ENCODE assay signal across 7 cellular contexts in genomic region chr6:285902-286301, GRCh38. TPM values are rescaled to one million over a fixed set of nuclear protein-coding genes. Genes with fewer than 3 reads are reported as not detected.
A peak's percentile ranks its signal among the peaks of the same experiment; 100 is the strongest.
DNase-seq lines count a peak whose midpoint lies in the region; ATAC-seq and TF ChIP-seq lines count a peak whose summit lies in the region.
"Not testable (repeated sequence)": the region's sequence is repeated elsewhere in the genome, so short reads cannot be mapped to it uniquely, and the experiment has no call there.

No MANE protein-coding gene starts in this region.

- H3K9me3 Mint-ChIP-seq in CD4-positive, CD25-positive, alpha-beta regulatory T cell; activated CD4-positive, alpha-beta T cell treated with anti-CD3 and anti-CD28 coated beads, Interleukin-2, amount 10 ng/mL, durations not matched to agents 24 days and 14 days; activated naive CD8-positive, alpha-beta T cell treated with anti-CD3 and anti-CD28 coated beads for 36 hours; naive thymus-derived CD8-positive, alpha-beta T cell; stimulated activated naive B cell treated with anti-CD40 and anti-IgM and Interleukin-4, amounts not matched to agents 10 μg/mL and 1 μg/mL and 100 μg/mL, for 72 hours: not testable (repeated sequence)

- not testable (repeated sequence) for H3K27me3 Mint-ChIP-seq in CD4-positive, CD25-positive, alpha-beta regulatory T cell; activated CD4-positive, alpha-beta T cell treated with anti-CD3 and anti-CD28 coated beads, Interleukin-2, amount 10 ng/mL, durations not matched to agents 24 days and 14 days; activated naive CD8-positive, alpha-beta T cell treated with anti-CD3 and anti-CD28 coated beads for 36 hours; naive thymus-derived CD8-positive, alpha-beta T cell; stimulated activated naive B cell treated with anti-CD40 and anti-IgM and Interleukin-4, amounts not matched to agents 10 μg/mL and 1 μg/mL and 100 μg/mL, for 72 hours

- H3K27ac Mint-ChIP-seq in CD4-positive, CD25-positive, alpha-beta regulatory T cell = peak overlapping the region; percentile 21 to 66 (median 37)
- H3K27ac Mint-ChIP-seq in activated CD4-positive, alpha-beta T cell treated with anti-CD3 and anti-CD28 coated beads, Interleukin-2, amount 10 ng/mL, durations not matched to agents 24 days and 14 days = not testable (repeated sequence)
- peak overlapping the region; percentile 22 for H3K27ac Mint-ChIP-seq in activated naive CD8-positive, alpha-beta T cell treated with anti-CD3 and anti-CD28 coated beads for 36 hours
- peak overlapping the region in 7 of 10 donors; percentile 0 to 80 (median 25) for H3K27ac Mint-ChIP-seq in naive thymus-derived CD8-positive, alpha-beta T cell
- peak overlapping the region; percentile 69 for H3K27ac Mint-ChIP-seq in stimulated activated naive B cell treated with anti-CD40 and anti-IgM and Interleukin-4, amounts not matched to agents 10 μg/mL and 1 μg/mL and 100 μg/mL, for 72 hours

- peaks cover 31% of the 10 kb centered on the region for H3K4me1 ChIP-seq in CD4-positive, CD25-positive, alpha-beta regulatory T cell (ENCODE audit: control insufficient read depth, insufficient read depth, low read length, poor library complexity, severe bottlenecking)
- H3K4me1 ChIP-seq in OCI-LY3 (ENCODE audit: low read length) = peaks cover 59% of the 10 kb centered on the region

- not testable (repeated sequence) for DNase-seq in CD4-positive, CD25-positive, alpha-beta regulatory T cell; activated naive CD8-positive, alpha-beta T cell treated with anti-CD3 and anti-CD28 coated beads for 36 hours; naive thymus-derived CD8-positive, alpha-beta T cell; stimulated activated naive B cell treated with anti-CD40 and anti-IgM and Interleukin-4, amounts not matched to agents 10 μg/mL and 1 μg/mL and 100 μg/mL, for 72 hours
- peak; percentile 53 for DNase-seq in activated CD4-positive, alpha-beta T cell treated with anti-CD3 and anti-CD28 coated beads, Interleukin-2, amount 10 ng/mL, durations not matched to agents 24 days and 14 days
- peak; percentile 29 for DNase-seq in coronary artery (ENCODE audit: low spot score)

- H4K20me1 ChIP-seq in OCI-LY3 (ENCODE audit: insufficient read depth, low read length) = not testable (repeated sequence)

- not testable (repeated sequence) for ATAC-seq in CD4-positive, CD25-positive, alpha-beta regulatory T cell (ENCODE audit: low read depth in 2 of 2); naive thymus-derived CD8-positive, alpha-beta T cell; stimulated activated naive B cell treated with anti-CD40 and anti-IgM and Interleukin-4, amounts not matched to agents 10 μg/mL and 1 μg/mL and 100 μg/mL, for 72 hours (replicated peaks)

- H3K27me3 ChIP-seq in CD4-positive, CD25-positive, alpha-beta regulatory T cell (ENCODE audit: control insufficient read depth, insufficient read depth, low read length); OCI-LY3 (ENCODE audit: low read depth, low read length): not testable (repeated sequence)

- POLR2A ChIA-PET in naive thymus-derived CD8-positive, alpha-beta T cell (lab: Charles Lee) = interaction anchor here (1.1 kb wide), 1 partner anchor 14 kb away, joined by 5 read pairs; no protein-coding TSS in a partner anchor

- intact Hi-C loops in activated CD4-positive, alpha-beta T cell treated with anti-CD3 and anti-CD28 coated beads, Interleukin-2, amount 10 ng/mL, durations not matched to agents 24 days and 14 days (cut with micrococcal nuclease) = not testable (repeated sequence)

- peak overlapping the region in 1 of 4 donors; percentile 16 for H3K4me3 Mint-ChIP-seq in CD4-positive, CD25-positive, alpha-beta regulatory T cell
- not testable (repeated sequence) for H3K4me3 Mint-ChIP-seq in activated CD4-positive, alpha-beta T cell treated with anti-CD3 and anti-CD28 coated beads, Interleukin-2, amount 10 ng/mL, durations not matched to agents 24 days and 14 days; activated naive CD8-positive, alpha-beta T cell treated with anti-CD3 and anti-CD28 coated beads for 36 hours; stimulated activated naive B cell treated with anti-CD40 and anti-IgM and Interleukin-4, amounts not matched to agents 10 μg/mL and 1 μg/mL and 100 μg/mL, for 72 hours
- peak overlapping the region in 1 of 10 donors; percentile 34 for H3K4me3 Mint-ChIP-seq in naive thymus-derived CD8-positive, alpha-beta T cell

- H3K4me2 ChIP-seq in OCI-LY3 (ENCODE audit: low read length) = peak overlapping the region; percentile 79

- H3K4me1 Mint-ChIP-seq in CD4-positive, CD25-positive, alpha-beta regulatory T cell = peaks cover 30 to 66% (median 52%) of the 10 kb centered on the region in 4 donors
- peaks cover 28% of the 10 kb centered on the region for H3K4me1 Mint-ChIP-seq in activated CD4-positive, alpha-beta T cell treated with anti-CD3 and anti-CD28 coated beads, Interleukin-2, amount 10 ng/mL, durations not matched to agents 24 days and 14 days
- H3K4me1 Mint-ChIP-seq in activated naive CD8-positive, alpha-beta T cell treated with anti-CD3 and anti-CD28 coated beads for 36 hours = peaks cover 53% of the 10 kb centered on the region
- H3K4me1 Mint-ChIP-seq in naive thymus-derived CD8-positive, alpha-beta T cell = peaks cover 29 to 59% (median 47%) of the 10 kb centered on the region in 4 donors
- peaks cover 51 to 67% of the 10 kb centered on the region in 2 donors for H3K4me1 Mint-ChIP-seq in stimulated activated naive B cell treated with anti-CD40 and anti-IgM and Interleukin-4, amounts not matched to agents 10 μg/mL and 1 μg/mL and 100 μg/mL, for 72 hours

- not testable (repeated sequence) for TF ChIP-seq CTCF in OCI-LY3 (IDR thresholded peaks at IDR 0.05; ENCODE audit: low read depth, low read length); coronary artery (IDR thresholded peaks at IDR 0.05)

- peak overlapping the region; percentile 54 for H3K27ac ChIP-seq in CD4-positive, CD25-positive, alpha-beta regulatory T cell (ENCODE audit: insufficient read depth, low read length, poor library complexity, severe bottlenecking)
- H3K27ac ChIP-seq in OCI-LY3 (ENCODE audit: low read length) = peak overlapping the region; percentile 90
- not testable (repeated sequence) for H3K27ac ChIP-seq in coronary artery

- peaks cover 14% of the 10 kb centered on the region for H3K36me3 Mint-ChIP-seq in CD4-positive, CD25-positive, alpha-beta regulatory T cell
- not testable (repeated sequence) for H3K36me3 Mint-ChIP-seq in activated CD4-positive, alpha-beta T cell treated with anti-CD3 and anti-CD28 coated beads, Interleukin-2, amount 10 ng/mL, durations not matched to agents 24 days and 14 days (ENCODE audit: low read depth); naive thymus-derived CD8-positive, alpha-beta T cell
- H3K36me3 Mint-ChIP-seq in activated naive CD8-positive, alpha-beta T cell treated with anti-CD3 and anti-CD28 coated beads for 36 hours = peaks cover 13% of the 10 kb centered on the region
- H3K36me3 Mint-ChIP-seq in stimulated activated naive B cell treated with anti-CD40 and anti-IgM and Interleukin-4, amounts not matched to agents 10 μg/mL and 1 μg/mL and 100 μg/mL, for 72 hours = peaks cover 15 to 24% of the 10 kb centered on the region in 2 donors

- not testable (repeated sequence) for H3K4me3 ChIP-seq in CD4-positive, CD25-positive, alpha-beta regulatory T cell (ENCODE audit: low read depth, low read length); OCI-LY3 (ENCODE audit: low read length); coronary artery

- peak overlapping the region; percentile 92; the same call in 1 of the 2 replicates for H3K9ac ChIP-seq in OCI-LY3 (ENCODE audit: low read length)

- not testable (repeated sequence) for H3K9me3 ChIP-seq in CD4-positive, CD25-positive, alpha-beta regulatory T cell (ENCODE audit: control insufficient read depth in 2 of 2, low read length in 2 of 2); OCI-LY3 (ENCODE audit: insufficient read depth, low read length)

- H2AFZ ChIP-seq in OCI-LY3 (ENCODE audit: low read depth, low read length) = not testable (repeated sequence)

- not testable (repeated sequence) for H3K79me2 ChIP-seq in OCI-LY3 (ENCODE audit: low read length)

- not testable (repeated sequence) for H3K36me3 ChIP-seq in CD4-positive, CD25-positive, alpha-beta regulatory T cell (ENCODE audit: control insufficient read depth, insufficient read depth, low read length)
- H3K36me3 ChIP-seq in OCI-LY3 (replicated peaks; ENCODE audit: low read depth, low read length) = peaks cover 13% of the 10 kb centered on the region

RNA-seq across cellular contexts. Expression of gene DUSP22, which starts 6.4 kb away (rescaled TPM):
- 46.6 TPM for total RNA-seq in CD4-positive, CD25-positive, alpha-beta regulatory T cell
- polyA plus RNA-seq in CD4-positive, CD25-positive, alpha-beta regulatory T cell = 10 to 100 TPM; 45.5 to 48.5 (median 47.5) TPM
- 22.5 and 24.0 TPM in 2 replicates for total RNA-seq in activated CD4-positive, alpha-beta T cell treated with anti-CD3 and anti-CD28 coated beads, Interleukin-2, amount 10 ng/mL, durations not matched to agents 24 days and 14 days
- 10 to 100 TPM; 22.9 to 23.9 TPM for total RNA-seq in activated naive CD8-positive, alpha-beta T cell treated with anti-CD3 and anti-CD28 coated beads for 36 hours
- 10 to 100 TPM; 40.5 to 46.0 TPM for total RNA-seq in naive thymus-derived CD8-positive, alpha-beta T cell
- 10 to 100 TPM; 40.1 to 45.8 (median 43.0) TPM for polyA plus RNA-seq in naive thymus-derived CD8-positive, alpha-beta T cell
